In the genomic region with DNA sequence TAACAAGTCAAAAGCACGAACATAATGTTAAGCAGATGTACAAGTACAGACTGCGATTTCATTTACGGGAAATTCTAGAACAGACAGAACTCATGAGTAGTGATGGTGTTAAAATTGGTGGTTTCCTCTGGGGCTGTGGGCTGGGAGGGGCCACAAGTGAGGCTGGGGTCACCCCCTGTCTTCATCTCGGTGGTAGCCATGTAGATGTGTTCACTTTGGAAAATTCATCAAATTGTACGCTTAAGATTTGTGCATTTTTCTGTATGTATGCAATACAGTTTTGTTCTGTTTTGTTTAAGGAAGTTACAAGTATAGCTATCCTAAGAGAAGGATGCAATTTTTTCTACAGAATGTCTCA, we compare ENCODE assay signal across 8 cellular contexts. TPM values are rescaled to one million over a fixed set of nuclear protein-coding genes. Genes with fewer than 3 reads are reported as not detected.
DNase-seq lines count a peak whose midpoint lies in the region; ATAC-seq, FAIRE-seq and TF ChIP-seq lines count a peak whose summit lies in the region.

No MANE protein-coding gene starts in this region.

- ATAC-seq in HG03378 (IDR thresholded peaks at IDR 0.05; ENCODE audit: unreplicated experiment) = peak; percentile 2
- peak in 1 of 2 donors; percentile 34 for ATAC-seq in naive thymus-derived CD8-positive, alpha-beta T cell
- ATAC-seq in HG03196 (IDR thresholded peaks at IDR 0.05; ENCODE audit: unreplicated experiment) = no peak
- no peak for ATAC-seq in GM21737 (IDR thresholded peaks at IDR 0.05; ENCODE audit: unreplicated experiment)

- H3K36me3 Mint-ChIP-seq in CD4-positive, alpha-beta memory T cell = peaks cover 6 to 21% of the 10 kb centered on the region in 2 donors
- peaks cover 0 to 10% (median 0%) of the 10 kb centered on the region in 3 donors for H3K36me3 Mint-ChIP-seq in naive thymus-derived CD8-positive, alpha-beta T cell

- no peak for FAIRE-seq in D721Med (lab: Jason Lieb, UNC)

- H3K27ac ChIP-seq in CD4-positive, alpha-beta memory T cell (ENCODE audit: low read depth, low read length) = peak overlapping the region; percentile 72

- H3K4me3 Mint-ChIP-seq in CD4-positive, alpha-beta memory T cell = peak overlapping the region; percentile 93 to 99 (median 97)
- H3K4me3 Mint-ChIP-seq in naive thymus-derived CD8-positive, alpha-beta T cell = peak overlapping the region; percentile 88 to 97 (median 93)

- CTCF ChIA-PET in CD4-positive, alpha-beta memory T cell (lab: Charles Lee; ENCODE audit: partially characterized antibody) = interaction anchor here (1.0 to 1.7 kb wide), 3 partner anchors 44 to 162 kb away, joined by 3 to 5 read pairs (median 5); partner anchors contain the start of genes MTMR3, UQCR10 and ZMAT5

- H3K36me3 ChIP-seq in CD4-positive, alpha-beta memory T cell (ENCODE audit: insufficient read depth, low read length) = no peaks in the 10 kb centered on the region

- H3K4me3 ChIP-seq in CD4-positive, alpha-beta memory T cell (ENCODE audit: low read length in 2 of 2) = peak overlapping the region; percentile 49 to 89
- peak overlapping the region; percentile 92 for H3K4me3 ChIP-seq in choroid plexus epithelial cell (ENCODE audit: low read depth, low read length)

- intact Hi-C loops in CD4-positive, alpha-beta memory T cell (cut with micrococcal nuclease) = loop anchor here (1.0 to 2.0 kb wide), 4 partner anchors 45 to 258 kb away; partner anchors contain the start of genes MTMR3, NIPSNAP1, UQCR10 and ZMAT5

- TF ChIP-seq CTCF in choroid plexus epithelial cell (conservative IDR thresholded peaks at IDR 0.05; ENCODE audit: low read depth, low read length) = no peak
- no peak for TF ChIP-seq CTCF in D721Med (IDR thresholded peaks at IDR 0.05; ENCODE audit: insufficient read depth, missing control alignments)

- peaks cover 27 to 42% (median 34%) of the 10 kb centered on the region in 4 donors for H3K4me1 Mint-ChIP-seq in CD4-positive, alpha-beta memory T cell
- H3K4me1 Mint-ChIP-seq in naive thymus-derived CD8-positive, alpha-beta T cell = peaks cover 18 to 44% (median 38%) of the 10 kb centered on the region in 4 donors

- POLR2A ChIA-PET in CD4-positive, alpha-beta memory T cell (lab: Charles Lee; ENCODE audit: partially characterized antibody) = interaction anchor here (0.5 to 2.8 kb wide), 9 partner anchors 11 to 285 kb away, joined by 3 to 20 read pairs (median 5); partner anchors contain the start of genes MTMR3, THOC5, UQCR10 and ZMAT5
- POLR2A ChIA-PET in naive thymus-derived CD8-positive, alpha-beta T cell (lab: Charles Lee) = interaction anchor here (1.0 to 1.7 kb wide), 7 partner anchors 12 to 167 kb away, joined by 3 to 12 read pairs (median 5); partner anchors contain the start of genes MTMR3, UQCR10 and ZMAT5

- H3K4me1 ChIP-seq in CD4-positive, alpha-beta memory T cell (ENCODE audit: insufficient read depth, low read length) = peaks cover 32% of the 10 kb centered on the region

- H3K27me3 Mint-ChIP-seq in CD4-positive, alpha-beta memory T cell = no peaks in the 10 kb centered on the region
- H3K27me3 Mint-ChIP-seq in naive thymus-derived CD8-positive, alpha-beta T cell = no peaks in the 10 kb centered on the region

- no peaks in the 10 kb centered on the region for H3K27me3 ChIP-seq in CD4-positive, alpha-beta memory T cell (ENCODE audit: insufficient read depth, low read length)

- DNase-seq in CD4-positive, alpha-beta memory T cell = no peak
- DNase-seq in choroid plexus epithelial cell (ENCODE audit: low read depth) = no peak
- peak in 1 of 10 donors; percentile 3 for DNase-seq in naive thymus-derived CD8-positive, alpha-beta T cell
- DNase-seq in mesenteric fat pad (ENCODE audit: low spot score) = no peak
- DNase-seq in D721Med (ENCODE audit: insufficient read length, low spot score) = no peak

- H3K27ac Mint-ChIP-seq in CD4-positive, alpha-beta memory T cell = peak overlapping the region; percentile 94 to 99 (median 98)
- peak overlapping the region; percentile 91 to 99 (median 96) for H3K27ac Mint-ChIP-seq in naive thymus-derived CD8-positive, alpha-beta T cell

- no peaks in the 10 kb centered on the region for H3K9me3 Mint-ChIP-seq in CD4-positive, alpha-beta memory T cell
- H3K9me3 Mint-ChIP-seq in naive thymus-derived CD8-positive, alpha-beta T cell = no peaks in the 10 kb centered on the region

- no peaks in the 10 kb centered on the region for H3K9me3 ChIP-seq in CD4-positive, alpha-beta memory T cell (ENCODE audit: control insufficient read depth in 1 of 2, low read length in 2 of 2)

RNA-seq across cellular contexts. Expression of gene ASCC2, which starts 0.5 kb away (rescaled TPM):
- total RNA-seq in CD4-positive, alpha-beta memory T cell = 10 to 100 TPM; 82.3 to 88.7 TPM
- polyA plus RNA-seq in CD4-positive, alpha-beta memory T cell = 10 to 100 TPM; 21.4 to 67.8 TPM
- total RNA-seq in naive thymus-derived CD8-positive, alpha-beta T cell = 10 to 100 TPM; 86.5 to 87.7 TPM
- 10 to 100 TPM; 41.2 to 72.7 (median 55.0) TPM for polyA plus RNA-seq in naive thymus-derived CD8-positive, alpha-beta T cell
- 73.9 TPM for total RNA-seq in mesenteric fat pad

RNA-seq across cellular contexts. Expression of gene MTMR3, which starts 44.4 kb away (rescaled TPM):
- 10 to 100 TPM; 65.3 to 68.6 TPM for total RNA-seq in CD4-positive, alpha-beta memory T cell
- 10 to 100 TPM; 11.0 to 21.3 TPM for polyA plus RNA-seq in CD4-positive, alpha-beta memory T cell
- total RNA-seq in naive thymus-derived CD8-positive, alpha-beta T cell = 10 to 100 TPM; 61.4 to 68.7 TPM
- 10 to 100 TPM; 13.4 to 20.9 (median 14.9) TPM for polyA plus RNA-seq in naive thymus-derived CD8-positive, alpha-beta T cell
- 52.8 TPM for total RNA-seq in mesenteric fat pad
